13 cellular contexts compared by ENCODE assay signal in genomic region chr3:28860307-28860706, GRCh38.
DNase-seq lines count a peak whose midpoint lies in the region; ATAC-seq, FAIRE-seq and TF ChIP-seq lines count a peak whose summit lies in the region.
"Had no signal": no experiment of that assay in that cellular context is flagged by ENCODE, and none has a peak within 500 bp of the region (broad histone marks: within the 10 kb centered on the region; RNA-seq: fewer than 3 reads in every experiment).

No MANE protein-coding gene starts in this region.

- CTCF ChIA-PET in GM12878 (lab: Yijun Ruan, JAX) = interaction anchor here (1.1 kb wide), 1 partner anchor 24 kb away, joined by 4 read pairs; no protein-coding TSS in a partner anchor

- no peak for ATAC-seq in GM12878
- peak; percentile 49 for ATAC-seq in left lobe of liver
- ATAC-seq in aorta (ENCODE audit: low FRiP score) = peak; percentile 74
- no peak for ATAC-seq in HG03039 (IDR thresholded peaks at IDR 0.05; ENCODE audit: unreplicated experiment)
- ATAC-seq: K562 had no signal

- in situ Hi-C loops in GM12878 (cut with MboI) = no loop called here

- H3K27ac ChIP-seq in GM12878 (ENCODE audit: control insufficient read depth, insufficient read depth) (no peak overlapping the region), aorta (ENCODE audit: low read depth in 1 of 2, low read length in 2 of 2) (peak overlapping the region; percentile 49 to 78)

- no peaks in the 10 kb centered on the region for H3K79me2 ChIP-seq in GM12878 (ENCODE audit: control insufficient read depth, insufficient read depth, low read length)

- intact Hi-C loops in GM12878 (cut with micrococcal nuclease; ENCODE audit: unreplicated experiment) = no loop called here
- intact Hi-C loops in aorta (cut with DNase I) = no loop called here

- H4K20me1 ChIP-seq in GM12878 (ENCODE audit: control insufficient read depth, insufficient read depth) = no peaks in the 10 kb centered on the region

- H3K4me2 ChIP-seq in GM12878 (ENCODE audit: control insufficient read depth, insufficient read depth) = no peak overlapping the region

- peaks cover 0 to 2% of the 10 kb centered on the region in 2 experiments; a peak in 1 of 4 replicates for H3K27me3 ChIP-seq in GM12878 (replicated peaks in 1 of 2; ENCODE audit: control insufficient read depth in 2 of 2, insufficient read depth in 2 of 2, low read length in 1 of 2)
- no peaks in the 10 kb centered on the region for H3K27me3 ChIP-seq in aorta (ENCODE audit: control insufficient read depth in 1 of 2, insufficient read depth in 2 of 2, low read length in 1 of 2)

- no peak for TF ChIP-seq RAD21 in GM12878 (IDR thresholded peaks at IDR 0.05; ENCODE audit: insufficient read depth, low read depth, low read length)

- no peak for TF ChIP-seq CTCF in GM12878 (IDR thresholded peaks at IDR 0.05 in 2 of 3, conservative IDR thresholded peaks at IDR 0.05 in 1 of 3; ENCODE audit: control insufficient read depth in 2 of 3, extremely low read depth in 1 of 3, insufficient read depth in 1 of 3, low read depth in 3 of 3, low read length in 3 of 3)

- 4% methylated on average over 4 of the region's 4 CpGs for WGBS in GM12878 (ENCODE audit: insufficient coverage, insufficient replicate concordance, low lambda C conversion rate, missing lambda C conversion rate)
- 2 to 6% methylated on average over 4 of the region's 4 CpGs for WGBS in aorta, 2 donors

- RAD21 ChIA-PET in GM12878 (lab: Charles Lee; ENCODE audit: unreplicated experiment) = no interaction called here

- no peak for FAIRE-seq in GM12878 (lab: Jason Lieb, UNC)
- FAIRE-seq: K562, RCC 7860 had no signal

- no peak overlapping the region for H2AFZ ChIP-seq in GM12878 (ENCODE audit: control insufficient read depth, low read depth, low read length)

- H3K36me3 ChIP-seq in GM12878 (ENCODE audit: control insufficient read depth in 2 of 2, insufficient read depth in 2 of 2, low read length in 1 of 2) (no peaks in the 10 kb centered on the region), aorta (ENCODE audit: control insufficient read depth in 1 of 2, insufficient read depth in 2 of 2, low read length in 1 of 2) (no peaks in the 10 kb centered on the region)

- H3K9me3 ChIP-seq in GM12878 (replicated peaks; ENCODE audit: control insufficient read depth, insufficient read depth, low read length) = no peaks in the 10 kb centered on the region
- no peaks in the 10 kb centered on the region for H3K9me3 ChIP-seq in aorta (ENCODE audit: control insufficient read depth, low read length)

- H3K4me3 ChIP-seq in GM12878 (no peak overlapping the region), aorta (ENCODE audit: low read length in 2 of 2) (peak overlapping the region in 1 of 2 donors; percentile 21)
- H3K4me3 ChIP-seq: K562 had no signal

- BruUV-seq in GM12878 (replicated peaks; lab: Mats Ljungman, UMichigan) = no TSS peak

- H3K9ac ChIP-seq in GM12878 (ENCODE audit: control insufficient read depth, insufficient read depth, low read length) = no peak overlapping the region

- no peak for TF ChIP-seq EP300 in GM12878 (IDR thresholded peaks at IDR 0.05; ENCODE audit: borderline replicate concordance in 1 of 2, control insufficient read depth in 1 of 2, low read depth in 2 of 2, low read length in 2 of 2)

- no peaks in the 10 kb centered on the region for H3K4me1 ChIP-seq in GM12878 (ENCODE audit: control insufficient read depth, insufficient read depth, low read length)
- H3K4me1 ChIP-seq in aorta (ENCODE audit: control insufficient read depth in 1 of 2, insufficient read depth in 2 of 2, low read length in 2 of 2) = peaks cover 0 to 8% of the 10 kb centered on the region in 2 donors

- POLR2A ChIA-PET in GM12878 (lab: Charles Lee) = no interaction called here

- SMC1A ChIA-PET in GM12878 (lab: Charles Lee; ENCODE audit: uncharacterized antibody, unreplicated experiment) = interaction anchor here (0.6 to 1.7 kb wide), 2 partner anchors 8 to 9 kb away, joined by 3 to 5 read pairs; no protein-coding TSS in a partner anchor

- TF ChIP-seq POLR2A in GM12878 (IDR thresholded peaks at IDR 0.05; ENCODE audit: low read depth, low read length) = no peak

- DNase-seq in SIG-M5 treated with dmso at 0.1 percent for 504 hours (lab: John Stamatoyannopoulos, UW; ENCODE audit: unreplicated experiment) (peak; percentile 37), SIG-M5 (lab: John Stamatoyannopoulos, UW) (no peak), GM12878 (ENCODE audit: low read depth, low spot score) (no peak), left lobe of liver (ENCODE audit: low spot score) (no peak), aorta (peak in 1 of 2 donors; percentile 61), NCI-H82 treated with DMSO at 0.1 percent for 48 hours (lab: John Stamatoyannopoulos, UW; ENCODE audit: unreplicated experiment) (no peak), NCI-H1105 treated with DMSO at 0.1 percent for 48 hours (lab: John Stamatoyannopoulos, UW) (no peak)
- DNase-seq: effector memory CD4-positive, alpha-beta T cell; HFFc6; NCI-H226 had no signal

TF ChIP-seq in GM12878, 131 proteins besides CTCF, POLR2A, EP300 and RAD21:
- peak; percentile 43; the same call in 1 of the 2 replicates for TF ChIP-seq SPI1 (IDR thresholded peaks at IDR 0.05; ENCODE audit: borderline replicate concordance, insufficient read depth, low read depth, low read length)
- TF ChIP-seq CEBPZ (IDR thresholded peaks at IDR 0.05; ENCODE audit: low read depth, low read length) = no peak
- no peak for TF ChIP-seq CREB1 (IDR thresholded peaks at IDR 0.05; ENCODE audit: low read depth)

Comparison
In these comparisons a context has a peak if more than half of its experiments do, and no peak if none do; other contexts are left out.
1. ATAC-seq: peak in left lobe of liver (single experiment) and aorta (single experiment); none in GM12878 (single experiment) and HG03039 (single experiment).